ENCODE assay signal across 2 cellular contexts in genomic region chr17:2366747-2367494, GRCh38.
TF ChIP-seq lines count a peak whose summit lies in the region.

No MANE protein-coding gene starts in this region.

TF ChIP-seq in HEK293, 187 proteins besides CTCF, POLR2A, EP300 and RAD21:
- TF ChIP-seq ZNF513 (tag by site-specific recombination; IDR thresholded peaks at IDR 0.05), result peak; percentile 80
- TF ChIP-seq, protein P1, sequence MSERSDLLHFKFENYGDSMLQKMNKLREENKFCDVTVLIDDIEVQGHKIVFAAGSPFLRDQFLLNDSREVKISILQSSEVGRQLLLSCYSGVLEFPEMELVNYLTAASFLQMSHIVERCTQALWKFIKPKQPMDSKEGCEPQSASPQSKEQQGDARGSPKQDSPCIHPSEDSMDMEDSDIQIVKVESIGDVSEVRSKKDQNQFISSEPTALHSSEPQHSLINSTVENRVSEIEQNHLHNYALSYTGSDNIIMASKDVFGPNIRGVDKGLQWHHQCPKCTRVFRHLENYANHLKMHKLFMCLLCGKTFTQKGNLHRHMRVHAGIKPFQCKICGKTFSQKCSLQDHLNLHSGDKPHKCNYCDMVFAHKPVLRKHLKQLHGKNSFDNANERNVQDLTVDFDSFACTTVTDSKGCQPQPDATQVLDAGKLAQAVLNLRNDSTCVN (tag by site-specific recombination; optimal IDR thresholded peaks at IDR 0.05), result no peak

TF ChIP-seq in K562, 482 proteins besides CTCF, POLR2A, EP300 and RAD21:
- TF ChIP-seq TBP (optimal IDR thresholded peaks at IDR 0.05; ENCODE audit: low read depth, low read length) (no peak), GABPA (tag; conservative IDR thresholded peaks at IDR 0.05; ENCODE audit: low read depth) (no peak), ZNF311 (CRISPR knock-in tag; IDR thresholded peaks at IDR 0.05) (no peak), CXXC5 (CRISPR knock-in tag; IDR thresholded peaks at IDR 0.05) (no peak), ZNF444 (CRISPR knock-in tag; IDR thresholded peaks at IDR 0.05) (no peak), E2F3 (CRISPR knock-in tag; IDR thresholded peaks at IDR 0.05) (no peak), ZBTB8A (IDR thresholded peaks at IDR 0.05; ENCODE audit: partially characterized antibody) (no peak), POLR2G (IDR thresholded peaks at IDR 0.05; ENCODE audit: low read depth, low read length) (no peak), SMARCC2 (IDR thresholded peaks at IDR 0.05; ENCODE audit: low read depth) (no peak), POU5F1 (IDR thresholded peaks at IDR 0.05; ENCODE audit: borderline replicate concordance, low read depth, low read length, partially characterized antibody) (no peak), RHOXF2B (CRISPR knock-in tag; conservative IDR thresholded peaks at IDR 0.05) (no peak)
